Comparison of ENCODE assay signal across 9 cellular contexts in the genomic region with DNA sequence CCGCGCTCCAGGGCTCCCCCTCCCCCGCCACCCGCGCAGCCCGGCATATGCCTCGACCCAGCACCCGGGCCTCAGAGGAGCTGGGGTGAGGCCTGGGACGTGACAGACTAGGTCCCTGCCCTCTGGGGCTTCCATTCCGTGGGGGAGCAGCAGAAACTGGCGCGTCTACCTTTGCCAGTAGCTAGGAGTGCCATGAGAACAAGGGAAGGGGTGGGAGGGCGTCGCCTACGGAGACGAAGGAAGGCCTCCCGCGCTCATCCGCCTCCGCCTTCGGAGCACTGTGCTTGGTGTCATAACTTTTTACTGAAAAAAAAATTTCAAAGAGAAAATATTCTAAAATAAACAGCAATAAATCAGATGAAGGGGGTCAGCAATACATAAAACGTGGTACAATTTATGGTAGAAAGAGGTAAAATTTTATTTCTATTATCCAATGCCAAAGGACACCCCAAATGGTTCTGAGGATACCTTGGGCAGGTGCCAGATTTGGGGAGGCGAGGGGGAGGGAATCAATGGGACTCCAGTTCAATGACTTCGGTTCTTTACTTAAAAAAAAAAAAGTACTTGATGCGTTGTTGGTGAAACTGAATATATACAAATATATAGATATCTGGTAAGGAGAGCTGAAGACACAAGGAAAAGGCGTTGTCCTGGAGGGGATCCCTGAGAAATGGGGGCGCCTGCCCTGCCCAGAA. TPM values are rescaled to one million over a fixed set of nuclear protein-coding genes. Genes with fewer than 3 reads are reported as not detected.
A peak's percentile ranks its signal among the peaks of the same experiment; 100 is the strongest.
DNase-seq lines count a peak whose midpoint lies in the region; ATAC-seq and TF ChIP-seq lines count a peak whose summit lies in the region.
"Had no signal": no experiment of that assay in that cellular context is flagged by ENCODE, and none has a peak within 500 bp of the region (broad histone marks: within the 10 kb centered on the region; RNA-seq: fewer than 3 reads in every experiment).

No MANE protein-coding gene starts in this region.

- H3K4me1 ChIP-seq in GM23248 (ENCODE audit: insufficient read depth) (peaks cover 14% of the 10 kb centered on the region), trophoblast cell (ENCODE audit: control insufficient read depth in 1 of 2, insufficient read depth in 2 of 2, low read length in 2 of 2) (peaks cover 6 to 8% of the 10 kb centered on the region in 2 experiments)

- DNase-seq in GM23248 = peak; percentile 56
- peak; percentile 37 to 56 for DNase-seq in activated CD4-positive, alpha-beta T cell treated with anti-CD3 and anti-CD28 coated beads, Interleukin-2, amount 50 U/mL, for 4 hours
- DNase-seq in fibroblast of pulmonary artery (ENCODE audit: low read depth) = no peak
- DNase-seq in trophoblast cell = peak in 1 of 2 donors; percentile 16
- no peak for DNase-seq in GM03348 (ENCODE audit: low spot score)

- no peak overlapping the region for H2BK12ac ChIP-seq in trophoblast cell (ENCODE audit: low read length)

- H3K27ac ChIP-seq in GM23248 (no peak overlapping the region), trophoblast cell (ENCODE audit: low read depth, low read length) (no peak overlapping the region)

- no peak overlapping the region for H4K8ac ChIP-seq in trophoblast cell (ENCODE audit: low read depth, low read length)

- H3K9ac ChIP-seq in GM23248 (peak overlapping the region; percentile 78), trophoblast cell (ENCODE audit: low read length) (no peak overlapping the region)

- no peak overlapping the region for H4K91ac ChIP-seq in trophoblast cell (ENCODE audit: low read depth, low read length)

- H4K20me1 ChIP-seq in GM23248 (ENCODE audit: insufficient read depth) = no peaks in the 10 kb centered on the region

- no peak overlapping the region for H3K14ac ChIP-seq in trophoblast cell (ENCODE audit: low read length)

- H3K79me2 ChIP-seq in GM23248 (ENCODE audit: insufficient read depth) = no peaks in the 10 kb centered on the region
- H3K79me2 ChIP-seq in trophoblast cell (ENCODE audit: control insufficient read depth, insufficient read depth, low read length, poor library complexity) = peaks cover 5% of the 10 kb centered on the region

- 6 to 8% methylated on average over 27 of the region's 27 CpGs for WGBS in GM23248 (ENCODE audit: low coverage in 1 of 2, low lambda C conversion rate in 2 of 2, missing lambda C conversion rate in 2 of 2), 2 experiments
- no CpG with 5 or more reads among the region's 27 CpGs for WGBS in trophoblast cell (ENCODE audit: extremely low coverage, insufficient coverage, insufficient read length)

- H2AFZ ChIP-seq in GM23248 (peak overlapping the region; percentile 93), trophoblast cell (ENCODE audit: insufficient read depth, low read length, poor library complexity) (peak overlapping the region; percentile 37)

- peak overlapping the region; percentile 82 for H3K4me2 ChIP-seq in GM23248 (ENCODE audit: unreplicated experiment)
- peak overlapping the region; percentile 94 for H3K4me2 ChIP-seq in trophoblast cell (ENCODE audit: low read length)

- no peak overlapping the region for H2AK5ac ChIP-seq in trophoblast cell (ENCODE audit: low read length)

- in situ Hi-C loops in GM23248 (cut with MboI) = no loop called here

- no peak overlapping the region for H2BK120ac ChIP-seq in trophoblast cell (ENCODE audit: insufficient read depth, low read length, poor library complexity)

- H3K4ac ChIP-seq in trophoblast cell (ENCODE audit: low read depth, low read length) = no peak overlapping the region

- TF ChIP-seq CTCF in fibroblast of pulmonary artery (IDR thresholded peaks at IDR 0.05; ENCODE audit: low read length, missing control alignments) = no peak

- no peak overlapping the region for H3K23ac ChIP-seq in trophoblast cell (ENCODE audit: low read length)

- peaks cover 7% of the 10 kb centered on the region; the same call in 1 of the 2 replicates for H3F3A ChIP-seq in GM23248 (ENCODE audit: insufficient read depth)

- no peak for ATAC-seq in HG03457 (IDR thresholded peaks at IDR 0.05; ENCODE audit: unreplicated experiment)
- ATAC-seq in HG02588 (IDR thresholded peaks at IDR 0.05; ENCODE audit: unreplicated experiment) = no peak
- ATAC-seq in GM19397 (IDR thresholded peaks at IDR 0.05; ENCODE audit: unreplicated experiment) = no peak

- H3K9me3 ChIP-seq in GM23248 (ENCODE audit: low read depth) (no peaks in the 10 kb centered on the region), trophoblast cell (ENCODE audit: insufficient read depth, low read depth, low read length) (peaks cover 2% of the 10 kb centered on the region)

- H2BK5ac ChIP-seq in trophoblast cell (ENCODE audit: low read depth, low read length, poor library complexity) = no peak overlapping the region

- peaks cover 6% of the 10 kb centered on the region for H3K79me1 ChIP-seq in trophoblast cell (ENCODE audit: low read length)

- no peak overlapping the region for H3K18ac ChIP-seq in trophoblast cell (ENCODE audit: low read length)

- H3K4me3 ChIP-seq in GM23248 (peak overlapping the region; percentile 75), fibroblast of pulmonary artery (replicated peaks; ENCODE audit: low read depth, low read length) (peak overlapping the region; percentile 62), trophoblast cell (ENCODE audit: low read depth, low read length) (peak overlapping the region; percentile 16)

- H3K27me3 ChIP-seq in GM23248 (replicated peaks; ENCODE audit: insufficient read depth) = no peaks in the 10 kb centered on the region
- H3K27me3 ChIP-seq in trophoblast cell (ENCODE audit: insufficient read depth, low read length) = peaks cover 28% of the 10 kb centered on the region

- no peak overlapping the region for H4K12ac ChIP-seq in trophoblast cell (ENCODE audit: low read depth, low read length)

- no peaks in the 10 kb centered on the region for H3K36me3 ChIP-seq in GM23248 (ENCODE audit: low read depth)
- H3K36me3 ChIP-seq in trophoblast cell (ENCODE audit: control insufficient read depth in 1 of 2, insufficient read depth in 2 of 2, low read length in 2 of 2) = no peaks in the 10 kb centered on the region

- no peaks in the 10 kb centered on the region for H3K9me2 ChIP-seq in GM23248 (ENCODE audit: insufficient read depth)

RNA-seq across cellular contexts. Expression of a gene that starts 35.1 kb away (rescaled TPM):
- total RNA-seq in GM23248 (2014; rRNA removed; shearing (Covaris generic)) = not detected in 2 replicates
- not detected in 2 replicates for polyA plus RNA-seq in GM23248 (2016; fragmentation: Nextera tagmentation; extraction: Ambion mirVana)
- polyA plus RNA-seq in trophoblast cell (2013) = 0.15 and 0.32 TPM in 2 replicates
- total RNA-seq: T-helper 1 cell treated with Interleukin-12 subunit alpha and Interleukin-12 subunit beta and Interleukin-4 antibody, amounts not matched to agents 30 ng/mL and 1 ng/mL, for 36 hours had no signal

Comparison
In these comparisons a context has a peak if more than half of its experiments do, and no peak if none do; other contexts are left out.
1. DNase-seq: peak in GM23248 (single experiment) and activated CD4-positive, alpha-beta T cell treated with anti-CD3 and anti-CD28 coated beads, Interleukin-2, amount 50 U/mL, for 4 hours (2 of 2); none in fibroblast of pulmonary artery (single experiment) and GM03348 (single experiment).
2. H3K4me3 ChIP-seq: peak in every context shown above with its lines; median percentile 75 in GM23248; 62 in fibroblast of pulmonary artery; 16 in trophoblast cell.